Comparison of ENCODE assay signal across 26 cellular contexts in genomic region chr3:182575941-182576340, GRCh38.
"Had no signal": no experiment of that assay in that cellular context is flagged by ENCODE, and none has a peak within 500 bp of the region (broad histone marks: within the 10 kb centered on the region; RNA-seq: fewer than 3 reads in every experiment).

No MANE protein-coding gene starts in this region.

- H3K4me1 ChIP-seq: esophagus muscularis mucosa, esophagus squamous epithelium, foreskin keratinocyte, gastrocnemius medialis, gastroesophageal sphincter, heart left ventricle, heart right ventricle had no signal

- H3K4me1 Mint-ChIP-seq: endodermal cell had no signal

- H3K79me2 ChIP-seq: hepatocyte had no signal

- H3K27me3 ChIP-seq: dorsolateral prefrontal cortex, esophagus muscularis mucosa, esophagus squamous epithelium, foreskin keratinocyte, gastrocnemius medialis, gastroesophageal sphincter, heart left ventricle, heart right ventricle, hepatocyte had no signal

- H3K4me3 Mint-ChIP-seq: dendritic cell treated with granulocyte-macrophage colony-stimulating factor and Interleukin-4, amounts not matched to agents 40 ng/mL and 50 ng/mL, for 4 days; effector memory CD8-positive, alpha-beta T cell; endodermal cell had no signal

- H3K27me3 Mint-ChIP-seq: dendritic cell treated with granulocyte-macrophage colony-stimulating factor and Interleukin-4, amounts not matched to agents 40 ng/mL and 50 ng/mL, for 4 days; effector memory CD8-positive, alpha-beta T cell had no signal

- H3K36me3 ChIP-seq: esophagus muscularis mucosa, esophagus squamous epithelium, gastrocnemius medialis, gastroesophageal sphincter, heart left ventricle, heart right ventricle had no signal

- H3K4me3 ChIP-seq: coronary artery, dorsolateral prefrontal cortex, esophagus muscularis mucosa, esophagus squamous epithelium, gastrocnemius medialis, gastroesophageal sphincter, heart left ventricle, heart right ventricle, hepatocyte had no signal

- DNase-seq: cortex of kidney; dermis blood vessel endothelial cell; dorsolateral prefrontal cortex; effector CD4-positive, alpha-beta T cell; effector CD8-positive, alpha-beta T cell; effector memory CD4-positive, alpha-beta T cell; effector memory CD8-positive, alpha-beta T cell; endodermal cell; erythroblast; esophagus squamous epithelium; foreskin fibroblast; foreskin keratinocyte; foreskin melanocyte; gastrocnemius medialis; glutamatergic neuron; head of caudate nucleus; heart left ventricle; heart right ventricle; hippocampal formation had no signal

- H3K27ac Mint-ChIP-seq: dendritic cell treated with granulocyte-macrophage colony-stimulating factor and Interleukin-4, amounts not matched to agents 40 ng/mL and 50 ng/mL, for 4 days; effector memory CD8-positive, alpha-beta T cell; endodermal cell had no signal

- H3K9me3 Mint-ChIP-seq: endodermal cell had no signal

- H3K4me2 ChIP-seq: hepatocyte had no signal

- H3K9me3 ChIP-seq: gastrocnemius medialis had no signal

- ATAC-seq: effector memory CD8-positive, alpha-beta T cell; esophagus mucosa; foreskin keratinocyte; gastrocnemius medialis; gastroesophageal sphincter; heart left ventricle; heart right ventricle had no signal

- H3K27ac ChIP-seq: coronary artery, dorsolateral prefrontal cortex, epithelial cell of prostate, esophagus muscularis mucosa, esophagus squamous epithelium, foreskin keratinocyte, gastrocnemius medialis, gastroesophageal sphincter, heart left ventricle, heart right ventricle, hepatocyte had no signal

- H2AFZ ChIP-seq: hepatocyte had no signal
